1 cellular context compared by ENCODE assay signal in genomic region chr1:225809842-225810578, GRCh38.
TF ChIP-seq lines count a peak whose summit lies in the region.

TSS of gene EPHX1 (plus strand) at chr1:225810124. CDS start at chr1:225828730, 18,606 bp downstream.

TF ChIP-seq in K562, 482 proteins besides CTCF, POLR2A, EP300 and RAD21 (continued from another document and continues in another):
- TF ChIP-seq ZNF639 (CRISPR knock-in tag; conservative IDR thresholded peaks at IDR 0.05 in 1 of 2, IDR thresholded peaks at IDR 0.05 in 1 of 2) (no peak), ZFP36 (IDR thresholded peaks at IDR 0.05; ENCODE audit: low read depth, low read length, partially characterized antibody) (no peak), SAFB (IDR thresholded peaks at IDR 0.05; ENCODE audit: borderline replicate concordance, low read depth, low read length) (no peak), IRF2 (CRISPR knock-in tag; IDR thresholded peaks at IDR 0.05) (no peak), ZNF76 (CRISPR knock-in tag; IDR thresholded peaks at IDR 0.05; ENCODE audit: borderline replicate concordance) (no peak), MXD1 (CRISPR knock-in tag; IDR thresholded peaks at IDR 0.05; ENCODE audit: borderline replicate concordance, poor library complexity, severe bottlenecking) (no peak), ZBTB34 (CRISPR knock-in tag; IDR thresholded peaks at IDR 0.05) (no peak), ZNF212 (CRISPR knock-in tag; IDR thresholded peaks at IDR 0.05) (no peak), ZNF696 (CRISPR knock-in tag; conservative IDR thresholded peaks at IDR 0.05) (no peak), THAP7 (CRISPR knock-in tag; IDR thresholded peaks at IDR 0.05) (0 out of 2 replicates have a peak, but pooled peaks have one; percentile 34), SIN3B (IDR thresholded peaks at IDR 0.05; ENCODE audit: low read depth) (peak; percentile 53; the same call in 1 of the 2 replicates), ZNF561 (CRISPR knock-in tag; conservative IDR thresholded peaks at IDR 0.05) (no peak), KDM4B (IDR thresholded peaks at IDR 0.05; ENCODE audit: borderline replicate concordance in 2 of 2, low read depth in 1 of 2) (no peak), PCBP2 (IDR thresholded peaks at IDR 0.05; ENCODE audit: low read depth, low read length, poor library complexity, severe bottlenecking) (no peak), ZBTB12 (CRISPR knock-in tag; IDR thresholded peaks at IDR 0.05) (no peak), RFX7 (CRISPR knock-in tag; IDR thresholded peaks at IDR 0.05) (no peak), TARDBP (IDR thresholded peaks at IDR 0.05) (no peak), SREBF1 (IDR thresholded peaks at IDR 0.05; ENCODE audit: borderline replicate concordance, low read depth, low read length) (no peak), TAF9B (IDR thresholded peaks at IDR 0.05; ENCODE audit: partially characterized antibody) (no peak), FOXK1 (CRISPR knock-in tag; IDR thresholded peaks at IDR 0.05; ENCODE audit: borderline replicate concordance) (no peak), LCOR (CRISPR knock-in tag; IDR thresholded peaks at IDR 0.05) (no peak), ZNF592 (IDR thresholded peaks at IDR 0.05) (no peak), ZNF408 (CRISPR knock-in tag; IDR thresholded peaks at IDR 0.05; ENCODE audit: low read depth) (no peak), KLF10 (CRISPR knock-in tag; IDR thresholded peaks at IDR 0.05) (no peak), POLR3A (IDR thresholded peaks at IDR 0.05; ENCODE audit: borderline replicate concordance, extremely low read depth, insufficient read depth, insufficient read length) (no peak), PRMT5 (CRISPR knock-in tag; IDR thresholded peaks at IDR 0.05) (no peak), ZNF282 (CRISPR knock-in tag; IDR thresholded peaks at IDR 0.05) (no peak), PHF21A (IDR thresholded peaks at IDR 0.05; ENCODE audit: borderline replicate concordance, low read depth) (peak; percentile 65; the same call in 1 of the 2 replicates), YBX1 (IDR thresholded peaks at IDR 0.05) (no peak), ESRRB (CRISPR knock-in tag; IDR thresholded peaks at IDR 0.05; ENCODE audit: borderline replicate concordance) (no peak), CREBBP (IDR thresholded peaks at IDR 0.05; ENCODE audit: low read depth, low read length) (no peak), HOMEZ (CRISPR knock-in tag; IDR thresholded peaks at IDR 0.05) (no peak), ZNF143 (CRISPR knock-in tag; IDR thresholded peaks at IDR 0.05) (no peak), NCOA6 (IDR thresholded peaks at IDR 0.05) (no peak), MTA1 (IDR thresholded peaks at IDR 0.05; ENCODE audit: borderline replicate concordance) (no peak), GATAD2A (IDR thresholded peaks at IDR 0.05) (no peak), NEUROD1 (IDR thresholded peaks at IDR 0.05; ENCODE audit: borderline replicate concordance, low read depth, low read length, partially characterized antibody) (no peak), ADNP (tag; IDR thresholded peaks at IDR 0.05) (no peak), POU5F1 (IDR thresholded peaks at IDR 0.05; ENCODE audit: borderline replicate concordance, low read depth, low read length, partially characterized antibody) (no peak), BMI1 (IDR thresholded peaks at IDR 0.05; ENCODE audit: low read length) (no peak), ZBTB43 (CRISPR knock-in tag; IDR thresholded peaks at IDR 0.05) (no peak), MAFF (IDR thresholded peaks at IDR 0.05; ENCODE audit: low read length) (no peak), GTF2B (IDR thresholded peaks at IDR 0.05; ENCODE audit: extremely low read depth, insufficient read length) (no peak), MYNN (IDR thresholded peaks at IDR 0.05) (no peak), MYNN (CRISPR knock-in tag; IDR thresholded peaks at IDR 0.05) (no peak), RBM14 (IDR thresholded peaks at IDR 0.05; ENCODE audit: borderline replicate concordance, insufficient read depth, low read depth, low read length) (no peak), TCF15 (CRISPR knock-in tag; IDR thresholded peaks at IDR 0.05) (no peak), FOXJ3 (CRISPR knock-in tag; IDR thresholded peaks at IDR 0.05) (no peak), ETS1 (conservative IDR thresholded peaks at IDR 0.05; ENCODE audit: control insufficient read depth, low read depth, low read length) (0 out of 2 replicates have a peak, but pooled peaks have one; percentile 17), BDP1 (IDR thresholded peaks at IDR 0.05; ENCODE audit: insufficient read depth, insufficient read length) (no peak), ZSCAN29 (IDR thresholded peaks at IDR 0.05) (no peak), SREBF2 (CRISPR knock-in tag; IDR thresholded peaks at IDR 0.05) (no peak), CEBPB (tag; IDR thresholded peaks at IDR 0.05) (no peak), UBTF (IDR thresholded peaks at IDR 0.05; ENCODE audit: borderline replicate concordance in 1 of 2, low read depth in 2 of 2, low read length in 2 of 2) (peak; percentile 98 to 99)
